8 cellular contexts compared by ENCODE assay signal in genomic region chr12:103839893-103840292, GRCh38. TPM values are rescaled to one million over a fixed set of nuclear protein-coding genes. Genes with fewer than 3 reads are reported as not detected.
DNase-seq lines count a peak whose midpoint lies in the region; ATAC-seq and TF ChIP-seq lines count a peak whose summit lies in the region.

No MANE protein-coding gene starts in this region.

- peaks cover 30% of the 10 kb centered on the region for H3K4me1 Mint-ChIP-seq in WTC11

- H3K4me1 ChIP-seq in iPS DF 6.9 (ENCODE audit: control insufficient read depth, insufficient read depth, low read length): peaks cover 6% of the 10 kb centered on the region; the same call in 1 of the 2 replicates
- H3K4me1 ChIP-seq in smooth muscle cell (ENCODE audit: low read depth): no peaks in the 10 kb centered on the region

- H3K27ac ChIP-seq in iPS DF 6.9 (ENCODE audit: low read length) (no peak overlapping the region), smooth muscle cell (ENCODE audit: low read depth) (no peak overlapping the region)

- H3K4me3 Mint-ChIP-seq in WTC11: peak overlapping the region; percentile 86

- POLR2A ChIA-PET in WTC11 (lab: Charles Lee): interaction anchor here (1.1 to 1.6 kb wide), 2 partner anchors 90 to 224 kb away, joined by 3 to 7 read pairs; partner anchors contain the start of gene HSP90B1

- peaks cover 10% of the 10 kb centered on the region for H3K79me2 ChIP-seq in smooth muscle cell (ENCODE audit: low read depth)

- H3K9me3 Mint-ChIP-seq in WTC11: no peaks in the 10 kb centered on the region

- no peak overlapping the region for H3K27ac Mint-ChIP-seq in WTC11

- no peaks in the 10 kb centered on the region for H3F3A ChIP-seq in smooth muscle cell (ENCODE audit: low read depth)

- H3K9me3 ChIP-seq in iPS DF 6.9 (ENCODE audit: control insufficient read depth, insufficient read depth, low read length) (no peaks in the 10 kb centered on the region), smooth muscle cell (replicated peaks; ENCODE audit: low read depth) (no peaks in the 10 kb centered on the region)

- peak overlapping the region; percentile 98 for H3K4me2 ChIP-seq in smooth muscle cell

- TF ChIP-seq CTCF in WTC11 (IDR thresholded peaks at IDR 0.05) (no peak), smooth muscle cell (IDR thresholded peaks at IDR 0.05; ENCODE audit: borderline replicate concordance, insufficient read depth, poor library complexity, severe bottlenecking) (no peak)

- CTCF ChIA-PET in WTC11 (lab: Charles Lee): interaction anchor here (0.8 to 1.6 kb wide), 2 partner anchors 207 to 269 kb away, joined by 3 to 6 read pairs; no protein-coding TSS in a partner anchor

- H3K36me3 ChIP-seq in iPS DF 6.9 (ENCODE audit: control insufficient read depth, insufficient read depth, low read length) (no peaks in the 10 kb centered on the region), smooth muscle cell (ENCODE audit: low read depth) (no peaks in the 10 kb centered on the region)

- DNase-seq in NCI-H748 (lab: John Stamatoyannopoulos, UW; ENCODE audit: unreplicated experiment) (peak; percentile 34), NCI-H748 treated with DMSO at 0.1 percent for 48 hours (lab: John Stamatoyannopoulos, UW) (no peak), WTC11 (ENCODE audit: low spot score) (no peak), iPS DF 6.9 (ENCODE audit: low read depth, low spot score) (no peak), smooth muscle cell (lab: John Stamatoyannopoulos, UW; ENCODE audit: unreplicated experiment) (no peak), NCI-H446 treated with DMSO at 0.1 percent for 48 hours (lab: John Stamatoyannopoulos, UW) (no peak), AML-193 (lab: John Stamatoyannopoulos, UW) (no peak)

- no CpG with 5 or more reads among the region's 11 CpGs for WGBS in iPS DF 6.9 (ENCODE audit: insufficient coverage, insufficient read length)
- 62% methylated on average over 11 of the region's 11 CpGs for WGBS in smooth muscle cell (ENCODE audit: low lambda C conversion rate)

- H4K20me1 ChIP-seq in smooth muscle cell (ENCODE audit: low read depth): peaks cover 2% of the 10 kb centered on the region

- peaks cover 8% of the 10 kb centered on the region for H3K36me3 Mint-ChIP-seq in WTC11

- no peak overlapping the region for H3K9ac ChIP-seq in smooth muscle cell (ENCODE audit: low read depth)

- peak overlapping the region; percentile 84; the same call in 1 of the 2 replicates for H3K4me3 ChIP-seq in iPS DF 6.9 (ENCODE audit: low read length)
- peak overlapping the region; percentile 89 for H3K4me3 ChIP-seq in smooth muscle cell

- peaks cover 6% of the 10 kb centered on the region; the same call in 1 of the 2 replicates for H3K27me3 Mint-ChIP-seq in WTC11 (ENCODE audit: low read depth)

- ATAC-seq in WTC11 (no peak), HG03442 (IDR thresholded peaks at IDR 0.05; ENCODE audit: unreplicated experiment) (no peak)

- H3K27me3 ChIP-seq in iPS DF 6.9 (ENCODE audit: control insufficient read depth, insufficient read depth, low read length) (no peaks in the 10 kb centered on the region), smooth muscle cell (ENCODE audit: low read depth) (no peaks in the 10 kb centered on the region)

- H2AFZ ChIP-seq in smooth muscle cell (ENCODE audit: low read depth): no peak overlapping the region

TF ChIP-seq in WTC11, 78 proteins besides CTCF, POLR2A, EP300 and RAD21:
- no peak for TF ChIP-seq FOXJ3 (CRISPR knock-in tag; IDR thresholded peaks at IDR 0.05; ENCODE audit: borderline replicate concordance)
- TF ChIP-seq, protein P1, sequence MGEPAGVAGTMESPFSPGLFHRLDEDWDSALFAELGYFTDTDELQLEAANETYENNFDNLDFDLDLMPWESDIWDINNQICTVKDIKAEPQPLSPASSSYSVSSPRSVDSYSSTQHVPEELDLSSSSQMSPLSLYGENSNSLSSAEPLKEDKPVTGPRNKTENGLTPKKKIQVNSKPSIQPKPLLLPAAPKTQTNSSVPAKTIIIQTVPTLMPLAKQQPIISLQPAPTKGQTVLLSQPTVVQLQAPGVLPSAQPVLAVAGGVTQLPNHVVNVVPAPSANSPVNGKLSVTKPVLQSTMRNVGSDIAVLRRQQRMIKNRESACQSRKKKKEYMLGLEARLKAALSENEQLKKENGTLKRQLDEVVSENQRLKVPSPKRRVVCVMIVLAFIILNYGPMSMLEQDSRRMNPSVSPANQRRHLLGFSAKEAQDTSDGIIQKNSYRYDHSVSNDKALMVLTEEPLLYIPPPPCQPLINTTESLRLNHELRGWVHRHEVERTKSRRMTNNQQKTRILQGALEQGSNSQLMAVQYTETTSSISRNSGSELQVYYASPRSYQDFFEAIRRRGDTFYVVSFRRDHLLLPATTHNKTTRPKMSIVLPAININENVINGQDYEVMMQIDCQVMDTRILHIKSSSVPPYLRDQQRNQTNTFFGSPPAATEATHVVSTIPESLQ (CRISPR knock-in tag; IDR thresholded peaks at IDR 0.05): no peak

RNA-seq across cellular contexts. Expression of gene NT5DC3, which starts 1.1 kb away (rescaled TPM):
- 12.2 to 12.8 TPM (median 12.5 TPM) in 3 replicates for total RNA-seq in WTC11 (2021)
- total RNA-seq in smooth muscle cell: 1.4 and 4.1 TPM in 2 replicates
- polyA plus RNA-seq in smooth muscle cell: 0.57 and 1.9 TPM in 2 replicates
